8 cellular contexts compared by ENCODE assay signal in the genomic region with DNA sequence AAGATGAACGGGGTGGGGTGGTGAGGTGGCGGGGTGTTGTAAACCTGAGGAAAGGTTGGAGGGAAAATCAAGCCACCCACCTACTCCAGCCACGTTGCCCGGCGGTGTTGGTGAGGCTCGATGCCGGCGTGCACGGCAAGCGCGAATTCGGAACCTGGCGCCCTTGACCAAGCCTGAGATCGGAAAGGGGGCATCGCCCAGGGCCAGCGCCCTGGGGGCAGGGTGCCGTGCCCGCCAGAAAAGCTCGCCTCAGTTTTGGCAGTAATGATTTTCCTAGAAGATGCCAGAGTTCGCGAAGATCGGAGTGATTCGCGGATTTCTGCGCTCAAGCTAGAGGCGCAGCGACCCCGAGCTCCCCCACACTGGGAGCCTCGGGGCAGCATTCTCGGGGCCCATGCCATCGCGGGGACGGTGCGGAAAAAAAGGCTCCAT. TPM values are rescaled to one million over a fixed set of nuclear protein-coding genes. Genes with fewer than 3 reads are reported as not detected.
DNase-seq lines count a peak whose midpoint lies in the region; ATAC-seq and TF ChIP-seq lines count a peak whose summit lies in the region.
"Had no signal": no experiment of that assay in that cellular context is flagged by ENCODE, and none has a peak within 500 bp of the region (broad histone marks: within the 10 kb centered on the region; RNA-seq: fewer than 3 reads in every experiment).

No MANE protein-coding gene starts in this region.

- H3K9me3 Mint-ChIP-seq in IgD-negative memory B cell (peaks cover 0 to 4% (median 0%) of the 10 kb centered on the region in 3 donors), endodermal cell (no peaks in the 10 kb centered on the region), mesothelial cell of epicardium (no peaks in the 10 kb centered on the region)

- WGBS in endodermal cell (ENCODE audit: insufficient coverage in 1 of 2, insufficient read length in 1 of 2), 2 experiments = 6 to 15% methylated on average over 16 to 34 of the region's 34 CpGs

- DNase-seq in endodermal cell (peak; percentile 50), mesothelial cell of epicardium (ENCODE audit: low spot score in 2 of 2, unreplicated experiment in 2 of 2) (peak in 1 of 2 experiments; percentile 40), tibial artery (no peak), SKM-1 treated with dmso at 0.1 percent for 144 hours (lab: John Stamatoyannopoulos, UW; ENCODE audit: unreplicated experiment) (no peak), putamen (ENCODE audit: low spot score) (no peak)
- DNase-seq: NCI-H446 had no signal

- H3K27me3 Mint-ChIP-seq in IgD-negative memory B cell = peaks cover 37% of the 10 kb centered on the region
- H3K27me3 Mint-ChIP-seq in endodermal cell (ENCODE audit: insufficient read depth) = peaks cover 66% of the 10 kb centered on the region
- peaks cover 31% of the 10 kb centered on the region for H3K27me3 Mint-ChIP-seq in mesothelial cell of epicardium (ENCODE audit: low read depth)

- H3K36me3 ChIP-seq in endodermal cell (ENCODE audit: control insufficient read depth, insufficient read depth, low read length) (no peaks in the 10 kb centered on the region), tibial artery (no peaks in the 10 kb centered on the region)

- H3K36me3 Mint-ChIP-seq in IgD-negative memory B cell (no peaks in the 10 kb centered on the region), endodermal cell (ENCODE audit: low read depth) (no peaks in the 10 kb centered on the region), mesothelial cell of epicardium (no peaks in the 10 kb centered on the region)

- TF ChIP-seq CTCF in endodermal cell (conservative IDR thresholded peaks at IDR 0.05) (no peak), mesothelial cell of epicardium (IDR thresholded peaks at IDR 0.05; ENCODE audit: unreplicated experiment) (no peak), tibial artery (IDR thresholded peaks at IDR 0.05) (no peak)

- H3K9me3 ChIP-seq in endodermal cell (ENCODE audit: control insufficient read depth, low read length) (no peaks in the 10 kb centered on the region), tibial artery (no peaks in the 10 kb centered on the region)

- ATAC-seq in GM18498 (IDR thresholded peaks at IDR 0.05; ENCODE audit: unreplicated experiment) = no peak

- intact Hi-C loops in tibial artery (cut with DNase I; ENCODE audit: low total_unique reads) = no loop called here

- H3K4me1 ChIP-seq in endodermal cell (ENCODE audit: control insufficient read depth, insufficient read depth, low read length) (peaks cover 4% of the 10 kb centered on the region), tibial artery (peaks cover 0 to 31% (median 25%) of the 10 kb centered on the region in 4 donors)

- H3K27me3 ChIP-seq in endodermal cell (ENCODE audit: control insufficient read depth, insufficient read depth, low read length, poor library complexity, severe bottlenecking) = peaks cover 71% of the 10 kb centered on the region
- H3K27me3 ChIP-seq in tibial artery = peaks cover 0 to 16% of the 10 kb centered on the region in 2 donors

- H3K4me3 Mint-ChIP-seq in IgD-negative memory B cell (peak overlapping the region in 3 of 4 donors; percentile 25 to 79 (median 41)), endodermal cell (peak overlapping the region; percentile 65), mesothelial cell of epicardium (peak overlapping the region; percentile 75)

- peaks cover 0 to 8% (median 2%) of the 10 kb centered on the region in 3 donors for H3K4me1 Mint-ChIP-seq in IgD-negative memory B cell
- peaks cover 18% of the 10 kb centered on the region for H3K4me1 Mint-ChIP-seq in endodermal cell
- peaks cover 28% of the 10 kb centered on the region for H3K4me1 Mint-ChIP-seq in mesothelial cell of epicardium

- no peak overlapping the region for H3K27ac Mint-ChIP-seq in IgD-negative memory B cell
- no peak overlapping the region for H3K27ac Mint-ChIP-seq in endodermal cell
- peak overlapping the region; percentile 79 for H3K27ac Mint-ChIP-seq in mesothelial cell of epicardium

- H3K4me3 ChIP-seq in endodermal cell (ENCODE audit: low read length) (peak overlapping the region; percentile 78), tibial artery (peak overlapping the region; percentile 52 to 69)

- H3K27ac ChIP-seq in endodermal cell (ENCODE audit: low read depth, low read length) (no peak overlapping the region), tibial artery (no peak overlapping the region)

- H3K9ac ChIP-seq in endodermal cell (ENCODE audit: extremely low read depth, low read length, poor library complexity, severe bottlenecking) = no peak overlapping the region

RNA-seq across cellular contexts. Expression of a gene that starts 0.8 kb away (rescaled TPM):
- polyA plus RNA-seq in IgD-negative memory B cell = not detected
- 1 to 10 TPM in 1 of 2 donors, under 1 TPM in 1; 0.64 to 1.5 TPM for total RNA-seq in endodermal cell
- 5.1 TPM for polyA plus RNA-seq in endodermal cell (2013, experiment 1 of 2)
- 6.2 TPM for polyA plus RNA-seq in endodermal cell (2013, experiment 2 of 2)
- 14.5 to 19.2 TPM (median 16.6 TPM) in 3 replicates for total RNA-seq in mesothelial cell of epicardium
